Comparison of ENCODE assay signal across 9 cellular contexts in genomic region chr7:35694161-35694783, GRCh38. TPM values are rescaled to one million over a fixed set of nuclear protein-coding genes. Genes with fewer than 3 reads are reported as not detected.
DNase-seq lines count a peak whose midpoint lies in the region; ATAC-seq, FAIRE-seq and TF ChIP-seq lines count a peak whose summit lies in the region.
"Had no signal": no experiment of that assay in that cellular context is flagged by ENCODE, and none has a peak within 500 bp of the region (broad histone marks: within the 10 kb centered on the region; RNA-seq: fewer than 3 reads in every experiment).

No MANE protein-coding gene starts in this region.

- peaks cover 48% of the 10 kb centered on the region for H3K4me1 ChIP-seq in OCI-LY7 (ENCODE audit: insufficient read depth, low read length, poor library complexity, severe bottlenecking)
- H3K4me1 ChIP-seq in HepG2 (ENCODE audit: insufficient read depth, low read length): peaks cover 61% of the 10 kb centered on the region
- peaks cover 20 to 33% of the 10 kb centered on the region in 2 donors for H3K4me1 ChIP-seq in thyroid gland

- peak overlapping the region; percentile 52 for H3K27ac ChIP-seq in OCI-LY7 (ENCODE audit: low read depth, low read length, poor library complexity, severe bottlenecking)
- peak overlapping the region; percentile 90 for H3K27ac ChIP-seq in HepG2 (ENCODE audit: extremely low read length, insufficient read depth, low read length)
- H3K27ac ChIP-seq in thyroid gland: peak overlapping the region; percentile 72 to 95 (median 92)

- H3K4me3 ChIP-seq in OCI-LY7 (ENCODE audit: low read depth, low read length, poor library complexity, severe bottlenecking): peak overlapping the region; percentile 87
- H3K4me3 ChIP-seq in HepG2 (replicated peaks in 1 of 3; ENCODE audit: insufficient read depth in 1 of 3, low read depth in 2 of 3, low read length in 3 of 3): peak overlapping the region; percentile 78 to 97 (median 89)
- H3K4me3 ChIP-seq in thyroid gland (replicated peaks in 1 of 3): peak overlapping the region; percentile 92 to 99 (median 98)

- H3K36me3 ChIP-seq in OCI-LY7 (ENCODE audit: insufficient read depth, low read length) (no peaks in the 10 kb centered on the region), HepG2 (replicated peaks in 1 of 2; ENCODE audit: control insufficient read depth in 1 of 2, insufficient read depth in 2 of 2, low read length in 2 of 2) (peaks cover 0 to 1% of the 10 kb centered on the region in 2 experiments; a peak in 1 of 5 replicates), thyroid gland (no peaks in the 10 kb centered on the region)

- 3% methylated on average over 33 of the region's 41 CpGs for WGBS in HepG2 (ENCODE audit: low lambda C conversion rate)
- 0 to 1% methylated on average over 32 to 35 of the region's 41 CpGs for WGBS in thyroid gland, 2 donors

- ATAC-seq in HG02870 (IDR thresholded peaks at IDR 0.05; ENCODE audit: unreplicated experiment) (peak; percentile 12), HepG2 (peak; percentile 58)

- H3K9me2 ChIP-seq in OCI-LY7 (ENCODE audit: insufficient read depth, low read length): no peaks in the 10 kb centered on the region

- in situ Hi-C loops in HepG2 (cut with HindIII; ENCODE audit: extremely low pct_ligation_motif_present, low pct_unique_long_range_greater_than_20kb): no loop called here

- peak overlapping the region; percentile 91 for H3K9ac ChIP-seq in HepG2 (ENCODE audit: insufficient read depth, low read depth, low read length)

- no peak for TF ChIP-seq CTCF in OCI-LY7 (conservative IDR thresholded peaks at IDR 0.05; ENCODE audit: low read length)
- no peak for TF ChIP-seq CTCF in HepG2 (CRISPR knock-in tag; IDR thresholded peaks at IDR 0.05)
- TF ChIP-seq CTCF in thyroid gland (IDR thresholded peaks at IDR 0.05): no peak

- H4K20me1 ChIP-seq in OCI-LY7 (ENCODE audit: insufficient read depth, low read length) (0 out of 2 replicates have a peak, but pooled peaks cover 10% of the 10 kb centered on the region), HepG2 (ENCODE audit: insufficient read depth, low read length) (peaks cover 11% of the 10 kb centered on the region)

- H3K27me3 ChIP-seq in HepG2 (ENCODE audit: control insufficient read depth in 1 of 2, insufficient read depth in 2 of 2, low read length in 2 of 2): no peaks in the 10 kb centered on the region; a peak in 1 of 5 replicates
- H3K27me3 ChIP-seq in thyroid gland: no peaks in the 10 kb centered on the region

- no peak for FAIRE-seq in HepG2 (lab: Jason Lieb, UNC)
- FAIRE-seq: islet of Langerhans had no signal

- intact Hi-C loops in OCI-LY7 (cut with micrococcal nuclease; ENCODE audit: unreplicated experiment) (loop anchor here (5.0 to 10.0 kb wide), 2 partner anchors 593 to 701 kb away; no protein-coding TSS in a partner anchor), HepG2 (cut with micrococcal nuclease; ENCODE audit: unreplicated experiment) (loop anchor here (2.0 to 10.0 kb wide), 2 partner anchors 47 to 939 kb away; no protein-coding TSS in a partner anchor), thyroid gland (cut with DNase I) (no loop called here)

- CTCF ChIA-PET in OCI-LY7 (lab: Charles Lee; ENCODE audit: unreplicated experiment) (interaction anchor here (0.5 to 1.1 kb wide), 3 partner anchors 69 to 492 kb away, joined by 3 to 4 read pairs (median 3); no protein-coding TSS in a partner anchor), HepG2 (lab: Yijun Ruan, JAX; ENCODE audit: low intra/inter-chr PET ratio, low total read pairs) (no interaction called here)

- TF ChIP-seq POLR2A in HepG2 (IDR thresholded peaks at IDR 0.05; ENCODE audit: insufficient read depth in 1 of 2, low read depth in 2 of 2, low read length in 2 of 2) (no peak), thyroid gland (IDR thresholded peaks at IDR 0.05) (no peak)

- no peaks in the 10 kb centered on the region for H3K9me3 ChIP-seq in OCI-LY7 (ENCODE audit: low read length)
- no peaks in the 10 kb centered on the region for H3K9me3 ChIP-seq in HepG2 (ENCODE audit: low read length)
- H3K9me3 ChIP-seq in thyroid gland: no peaks in the 10 kb centered on the region

- TF ChIP-seq EP300 in HepG2 (IDR thresholded peaks at IDR 0.05; ENCODE audit: low read depth in 2 of 2, low read length in 2 of 2): no peak
- no peak for TF ChIP-seq EP300 in HepG2 (CRISPR knock-in tag; IDR thresholded peaks at IDR 0.05; ENCODE audit: borderline replicate concordance)

- DNase-seq in activated CD4-positive, alpha-beta T cell treated with anti-CD3 and anti-CD28 coated beads for 48 hours: peak; percentile 26
- no peak for DNase-seq in activated CD4-positive, alpha-beta T cell treated with anti-CD3 and anti-CD28 coated beads for 1 hour
- DNase-seq in OCI-LY7 (ENCODE audit: low spot score): peak; percentile 25
- peak; percentile 4 for DNase-seq in central memory CD4-positive, alpha-beta T cell
- DNase-seq in HepG2 (ENCODE audit: low spot score): no peak
- DNase-seq in thyroid gland: peak in 1 of 2 donors; percentile 24
- no peak for DNase-seq in activated effector memory CD4-positive, alpha-beta T cell treated with anti-CD3 and anti-CD28 coated beads, Interleukin-2, amount 50 U/mL, for 16 hours

- no peak for TF ChIP-seq RAD21 in HepG2 (CRISPR knock-in tag; IDR thresholded peaks at IDR 0.05)

- H2AFZ ChIP-seq in OCI-LY7 (ENCODE audit: low read length) (peak overlapping the region; percentile 50), HepG2 (ENCODE audit: low read length) (peak overlapping the region; percentile 1)

- BruUV-seq in OCI-LY7 (replicated peaks; lab: Mats Ljungman, UMichigan) (no TSS peak), HepG2 (replicated peaks; lab: Mats Ljungman, UMichigan) (TSS peak; percentile 48)

- POLR2A ChIA-PET in OCI-LY7 (lab: Charles Lee) (interaction anchor here (0.9 to 11.6 kb wide), 7 partner anchors 9 to 491 kb away, joined by 3 to 98 read pairs (median 3); no protein-coding TSS in a partner anchor), HepG2 (lab: Yijun Ruan, JAX) (interaction anchor here (1.1 to 6.0 kb wide), 5 partner anchors 9 to 107 kb away, joined by 3 to 52 read pairs (median 5); partner anchors contain the start of gene SEPTIN7)

- H3K79me2 ChIP-seq in OCI-LY7 (ENCODE audit: insufficient read depth, low read depth, low read length): peaks cover 61% of the 10 kb centered on the region
- peaks cover 46% of the 10 kb centered on the region for H3K79me2 ChIP-seq in HepG2 (ENCODE audit: insufficient read depth, low read length)

- H3K4me2 ChIP-seq in OCI-LY7 (ENCODE audit: low read length) (peak overlapping the region; percentile 98), HepG2 (ENCODE audit: low read depth, low read length) (peak overlapping the region; percentile 97)

TF ChIP-seq in HepG2, 621 proteins besides CTCF, POLR2A, EP300 and RAD21 (continues in another document):
- TF ChIP-seq ZNF17 (CRISPR knock-in tag; IDR thresholded peaks at IDR 0.05): 0 out of 2 replicates have a peak, but pooled peaks have one; percentile 73
- TF ChIP-seq, protein P1, sequence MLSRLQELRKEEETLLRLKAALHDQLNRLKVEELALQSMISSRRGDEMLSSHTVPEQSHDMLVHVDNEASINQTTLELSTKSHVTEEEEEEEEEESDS (CRISPR knock-in tag; IDR thresholded peaks at IDR 0.05; ENCODE audit: borderline replicate concordance): no peak
- TF ChIP-seq CREB1 (IDR thresholded peaks at IDR 0.05): no peak
- no peak for TF ChIP-seq CREB1 (CRISPR knock-in tag; IDR thresholded peaks at IDR 0.05)
- TF ChIP-seq FOXC1 (CRISPR knock-in tag; IDR thresholded peaks at IDR 0.05; ENCODE audit: borderline replicate concordance): no peak
- TF ChIP-seq ZNF260 (CRISPR knock-in tag; IDR thresholded peaks at IDR 0.05; ENCODE audit: borderline replicate concordance, low read depth): no peak
- TF ChIP-seq, protein P2, sequence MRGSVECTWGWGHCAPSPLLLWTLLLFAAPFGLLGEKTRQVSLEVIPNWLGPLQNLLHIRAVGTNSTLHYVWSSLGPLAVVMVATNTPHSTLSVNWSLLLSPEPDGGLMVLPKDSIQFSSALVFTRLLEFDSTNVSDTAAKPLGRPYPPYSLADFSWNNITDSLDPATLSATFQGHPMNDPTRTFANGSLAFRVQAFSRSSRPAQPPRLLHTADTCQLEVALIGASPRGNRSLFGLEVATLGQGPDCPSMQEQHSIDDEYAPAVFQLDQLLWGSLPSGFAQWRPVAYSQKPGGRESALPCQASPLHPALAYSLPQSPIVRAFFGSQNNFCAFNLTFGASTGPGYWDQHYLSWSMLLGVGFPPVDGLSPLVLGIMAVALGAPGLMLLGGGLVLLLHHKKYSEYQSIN (CRISPR knock-in tag; IDR thresholded peaks at IDR 0.05; ENCODE audit: borderline replicate concordance): no peak
- no peak for TF ChIP-seq FOXK2 (IDR thresholded peaks at IDR 0.05)
- no peak for TF ChIP-seq RCOR2 (CRISPR knock-in tag; IDR thresholded peaks at IDR 0.05)

RNA-seq across cellular contexts. Expression of gene HERPUD2, which starts 0.7 kb away (rescaled TPM):
- total RNA-seq in OCI-LY7 (2014; rRNA removed; shearing (Covaris generic)): 11.9 and 18.8 TPM in 2 replicates
- total RNA-seq in OCI-LY7 (2022) (20.6 and 26.4 TPM in 2 replicates), HepG2 (2016; rRNA removed; fragmentation: Illumina TruSeq; extraction: Trizol) (10.4 and 10.7 TPM in 2 replicates), thyroid gland (10 to 100 TPM; 27.0 to 35.9 (median 29.9) TPM)
- total RNA-seq in HepG2 (2016; cell fraction: cytosol; rRNA removed; fragmentation: Illumina TruSeq; extraction: Trizol; ENCODE audit: low read depth): 4.8 and 6.9 TPM in 2 replicates
- 8.1 and 9.2 TPM in 2 replicates for total RNA-seq in HepG2 (2016; cell fraction: insoluble cytoplasmic fraction; rRNA removed; fragmentation: Illumina TruSeq; extraction: Trizol)
- total RNA-seq in HepG2 (2016; cell fraction: membrane; rRNA removed; fragmentation: Illumina TruSeq; extraction: Trizol): 8.7 and 11.4 TPM in 2 replicates
- 7.9 and 9.8 TPM in 2 replicates for total RNA-seq in HepG2 (2016; cell fraction: nucleus; rRNA removed; fragmentation: Illumina TruSeq; extraction: Trizol)
- 38.6 and 41.5 TPM in 2 replicates for polyA plus RNA-seq in HepG2 (2011; rRNA removed)
- 25.1 and 28.9 TPM in 2 replicates for polyA plus RNA-seq in HepG2 (2011; cell fraction: cytosol; rRNA removed)
- 15.1 and 15.2 TPM in 2 replicates for polyA plus RNA-seq in HepG2 (2011; cell fraction: nucleus; rRNA removed)
- 14.4 and 14.8 TPM in 2 replicates for polyA plus RNA-seq in HepG2 (2012)
- polyA plus RNA-seq in HepG2 (2016; cell fraction: cytosol; fragmentation: Illumina TruSeq; extraction: Trizol; ENCODE audit: low read depth): 1.7 and 2.5 TPM in 2 replicates
- 11.0 and 11.1 TPM in 2 replicates for polyA plus RNA-seq in HepG2 (2016; cell fraction: insoluble cytoplasmic fraction; fragmentation: Illumina TruSeq; extraction: Trizol; ENCODE audit: low read depth)
- polyA plus RNA-seq in HepG2 (2016; cell fraction: membrane; fragmentation: Illumina TruSeq; extraction: Trizol; ENCODE audit: low read depth): 5.4 and 5.8 TPM in 2 replicates
- 9.9 and 12.3 TPM in 2 replicates for polyA plus RNA-seq in HepG2 (2016; cell fraction: nucleus; fragmentation: Illumina TruSeq; extraction: Trizol; ENCODE audit: insufficient read depth, low read depth)
- 67.6 and 68.6 TPM in 2 replicates for polyA minus RNA-seq in HepG2 (2011; rRNA and poly(A)+ RNA removed; ENCODE audit: low replicate concordance)
- polyA minus RNA-seq in HepG2 (2011; cell fraction: cytosol; rRNA and poly(A)+ RNA removed): 21.0 and 26.4 TPM in 2 replicates
- polyA minus RNA-seq in HepG2 (2011; cell fraction: nucleus; rRNA and poly(A)+ RNA removed): 38.2 and 43.6 TPM in 2 replicates

Comparison
In these comparisons a context has a peak if more than half of its experiments do, and no peak if none do; other contexts are left out.
1. DNase-seq: peak in activated CD4-positive, alpha-beta T cell treated with anti-CD3 and anti-CD28 coated beads for 48 hours (single experiment), OCI-LY7 (single experiment) and central memory CD4-positive, alpha-beta T cell (single experiment); none in activated CD4-positive, alpha-beta T cell treated with anti-CD3 and anti-CD28 coated beads for 1 hour (single experiment), HepG2 (single experiment) and activated effector memory CD4-positive, alpha-beta T cell treated with anti-CD3 and anti-CD28 coated beads, Interleukin-2, amount 50 U/mL, for 16 hours (single experiment).
2. Peak in every context shown above with its lines, with median percentiles within 50 percentile points of each other: H3K27ac ChIP-seq and H3K4me3 ChIP-seq.